ENCODE assay signal across 8 cellular contexts in the genomic region with DNA sequence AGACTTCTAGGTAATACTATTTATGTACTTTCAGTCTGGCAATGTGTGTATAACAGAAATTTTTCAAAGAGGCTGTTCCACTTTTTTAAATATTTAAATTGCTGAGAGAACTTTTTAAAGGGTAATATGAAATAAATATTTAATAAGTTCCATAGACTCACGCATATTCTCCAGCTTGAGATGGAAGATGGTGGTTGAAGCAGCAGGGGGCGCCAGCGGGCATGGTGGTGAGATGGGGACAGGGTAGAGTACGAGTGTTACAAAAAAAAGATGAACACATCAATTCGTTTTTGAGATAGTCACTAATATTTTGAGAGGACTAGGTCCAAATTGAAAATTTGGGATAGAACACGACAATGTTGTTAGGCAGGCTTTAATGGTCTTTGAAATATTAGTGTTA.
DNase-seq lines count a peak whose midpoint lies in the region; ATAC-seq and TF ChIP-seq lines count a peak whose summit lies in the region.

No MANE protein-coding gene starts in this region.

- BruUV-seq in PC-9 (replicated peaks; lab: Mats Ljungman, UMichigan): no TSS peak

- H3K9me2 ChIP-seq in PC-9 (ENCODE audit: insufficient read depth): no peaks in the 10 kb centered on the region

- TF ChIP-seq CTCF in GM06990 (IDR thresholded peaks at IDR 0.05; ENCODE audit: insufficient read depth, low read length, poor library complexity, severe bottlenecking): peak; percentile 77
- TF ChIP-seq CTCF in PC-9 (conservative IDR thresholded peaks at IDR 0.05): peak; percentile 66

- 40% methylated on average over 6 of the region's 6 CpGs for WGBS in right cardiac atrium

- no peaks in the 10 kb centered on the region for H3K36me3 ChIP-seq in GM06990 (ENCODE audit: control insufficient read depth, insufficient read depth, low read length)
- no peaks in the 10 kb centered on the region for H3K36me3 ChIP-seq in PC-9 (ENCODE audit: low read depth)

- H3K4me3 ChIP-seq in GM06990 (replicated peaks; ENCODE audit: low read depth, low read length) (no peak overlapping the region), PC-9 (no peak overlapping the region), right cardiac atrium (ENCODE audit: low read length) (no peak overlapping the region)

- no peaks in the 10 kb centered on the region for H4K20me1 ChIP-seq in PC-9 (ENCODE audit: insufficient read depth)

- no peak overlapping the region for H2AFZ ChIP-seq in PC-9

- DNase-seq in GM06990 (ENCODE audit: extremely low read depth, insufficient read length) (peak; percentile 5), PC-9 (peak in 1 of 2 experiments; percentile 4), right cardiac atrium (peak; percentile 66 to 90 (median 84)), NCI-H2227 treated with DMSO at 0.1 percent for 48 hours (lab: John Stamatoyannopoulos, UW) (no peak)
- DNase-seq in activated T-helper 1 cell treated with anti-CD3 and anti-CD28 coated beads, Interleukin-2, amount 50 U/mL, for 16 hours (ENCODE audit: low read depth in 1 of 2, low spot score in 1 of 2): peak; percentile 6 to 21
- peak; percentile 15 to 68 (median 24) for DNase-seq in stimulated activated CD4-positive, alpha-beta T cell treated with anti-CD3 and anti-CD28 coated beads, TNF-alpha, amount 100 ng/mL, for 24 hours (ENCODE audit: low read depth in 3 of 3)

- H3K4me1 ChIP-seq in PC-9 (replicated peaks; ENCODE audit: insufficient read depth) (no peaks in the 10 kb centered on the region), right cardiac atrium (ENCODE audit: control insufficient read depth, insufficient read depth, low read length) (no peaks in the 10 kb centered on the region)

- CTCF ChIA-PET in PC-9 (lab: Charles Lee): no interaction called here

- intact Hi-C loops in PC-9 (cut with micrococcal nuclease; ENCODE audit: unreplicated experiment): no loop called here
- intact Hi-C loops in right cardiac atrium (cut with DNase I): no loop called here

- ATAC-seq in HG02678 (IDR thresholded peaks at IDR 0.05; ENCODE audit: unreplicated experiment): peak; percentile 67
- ATAC-seq in right cardiac atrium: peak in 1 of 2 donors; percentile 46
- no peak for ATAC-seq in GM21737 (IDR thresholded peaks at IDR 0.05; ENCODE audit: unreplicated experiment)

- H3K4me2 ChIP-seq in PC-9: no peak overlapping the region

- no peaks in the 10 kb centered on the region for H3K79me2 ChIP-seq in PC-9 (ENCODE audit: low read depth)

- POLR2A ChIA-PET in PC-9 (lab: Charles Lee; ENCODE audit: unreplicated experiment): no interaction called here

- no peaks in the 10 kb centered on the region for H3F3A ChIP-seq in PC-9 (ENCODE audit: insufficient read depth, low read depth)

- H3K9me3 ChIP-seq in PC-9 (ENCODE audit: insufficient read depth, low read depth) (no peaks in the 10 kb centered on the region), right cardiac atrium (ENCODE audit: control insufficient read depth, low read length) (no peaks in the 10 kb centered on the region)

- no peak overlapping the region for H3K27ac ChIP-seq in PC-9
- no peak overlapping the region for H3K27ac ChIP-seq in right cardiac atrium (ENCODE audit: low read length)

- H3K27me3 ChIP-seq in GM06990 (replicated peaks; ENCODE audit: control insufficient read depth, insufficient read depth, low read length) (no peaks in the 10 kb centered on the region; the same call in 1 of the 2 replicates), PC-9 (ENCODE audit: insufficient read depth, low read depth) (no peaks in the 10 kb centered on the region), right cardiac atrium (ENCODE audit: control insufficient read depth, insufficient read depth) (no peaks in the 10 kb centered on the region)
